10 cellular contexts compared by ENCODE assay signal in genomic region chr4:76993787-76994641, GRCh38. TPM values are rescaled to one million over a fixed set of nuclear protein-coding genes. Genes with fewer than 3 reads are reported as not detected.
DNase-seq lines count a peak whose midpoint lies in the region; ATAC-seq and TF ChIP-seq lines count a peak whose summit lies in the region.
"Had no signal": no experiment of that assay in that cellular context is flagged by ENCODE, and none has a peak within 500 bp of the region (broad histone marks: within the 10 kb centered on the region; RNA-seq: fewer than 3 reads in every experiment).

No MANE protein-coding gene starts in this region.

- peaks cover 0 to 2% (median 0%) of the 10 kb centered on the region in 5 donors for H3K9me3 Mint-ChIP-seq in CD8-positive, alpha-beta memory T cell
- H3K9me3 Mint-ChIP-seq in immature natural killer cell = no peaks in the 10 kb centered on the region
- H3K9me3 Mint-ChIP-seq: neural crest cell had no signal

- peak overlapping the region; percentile 50 for H3K4me3 ChIP-seq in CD8-positive, alpha-beta memory T cell (ENCODE audit: low read length)
- no peak overlapping the region for H3K4me3 ChIP-seq in testis

- peaks cover 44 to 65% (median 63%) of the 10 kb centered on the region in 3 donors for H3K4me1 Mint-ChIP-seq in CD8-positive, alpha-beta memory T cell
- peaks cover 35 to 55% of the 10 kb centered on the region in 2 donors for H3K4me1 Mint-ChIP-seq in immature natural killer cell

- CTCF ChIA-PET in CD8-positive, alpha-beta memory T cell (lab: Charles Lee) = interaction anchor here (0.9 to 1.9 kb wide), 5 partner anchors 10 to 98 kb away, joined by 3 to 6 read pairs (median 3); no protein-coding TSS in a partner anchor

- no peak for TF ChIP-seq CTCF in testis (IDR thresholded peaks at IDR 0.05)

- H3K9me3 ChIP-seq in CD8-positive, alpha-beta memory T cell (ENCODE audit: low read length) = no peaks in the 10 kb centered on the region
- no peaks in the 10 kb centered on the region for H3K9me3 ChIP-seq in testis

- peaks cover 8 to 28% (median 17%) of the 10 kb centered on the region in 3 donors for H3K36me3 Mint-ChIP-seq in CD8-positive, alpha-beta memory T cell
- peaks cover 13 to 35% (median 31%) of the 10 kb centered on the region in 3 donors for H3K36me3 Mint-ChIP-seq in immature natural killer cell

- 69 to 73% methylated on average over 10 of the region's 10 CpGs for WGBS in testis, 2 donors

- peaks cover 60% of the 10 kb centered on the region for H3K4me1 ChIP-seq in CD8-positive, alpha-beta memory T cell (ENCODE audit: insufficient read depth, low read length)
- H3K4me1 ChIP-seq in testis = no peaks in the 10 kb centered on the region

- ATAC-seq in GM21367 (IDR thresholded peaks at IDR 0.05; ENCODE audit: unreplicated experiment) (peak; percentile 85), HG03571 (IDR thresholded peaks at IDR 0.05; ENCODE audit: unreplicated experiment) (peak; percentile 78)

- H3K4me3 Mint-ChIP-seq in CD8-positive, alpha-beta memory T cell = peak overlapping the region; percentile 5 to 81 (median 67)
- peak overlapping the region in 2 of 5 donors; percentile 26 to 33 for H3K4me3 Mint-ChIP-seq in immature natural killer cell
- H3K4me3 Mint-ChIP-seq: neural crest cell had no signal

- no peak overlapping the region for H3K27ac ChIP-seq in CD8-positive, alpha-beta memory T cell (ENCODE audit: low read depth, low read length)
- H3K27ac ChIP-seq in testis = no peak overlapping the region

- POLR2A ChIA-PET in CD8-positive, alpha-beta memory T cell (lab: Charles Lee) = interaction anchor here (0.6 to 1.0 kb wide), 2 partner anchors 44 to 776 kb away, joined by 3 to 6 read pairs; partner anchors contain the start of gene SEPTIN11

- intact Hi-C loops in testis (cut with DNase I; ENCODE audit: low total_unique reads) = no loop called here

- TF ChIP-seq POLR2A in testis (IDR thresholded peaks at IDR 0.05) = no peak

- peak overlapping the region; percentile 32 to 90 (median 85) for H3K27ac Mint-ChIP-seq in CD8-positive, alpha-beta memory T cell
- peak overlapping the region in 2 of 6 donors; percentile 51 to 75 for H3K27ac Mint-ChIP-seq in immature natural killer cell

- H3K27me3 ChIP-seq in CD8-positive, alpha-beta memory T cell (ENCODE audit: insufficient read depth, low read length, poor library complexity, severe bottlenecking) = no peaks in the 10 kb centered on the region
- H3K27me3 ChIP-seq in testis = no peaks in the 10 kb centered on the region

- H3K27me3 Mint-ChIP-seq in CD8-positive, alpha-beta memory T cell = no peaks in the 10 kb centered on the region
- H3K27me3 Mint-ChIP-seq in immature natural killer cell (ENCODE audit: low read depth in 3 of 3) = peaks cover 2 to 6% (median 6%) of the 10 kb centered on the region in 3 donors

- peak in 4 of 5 donors; percentile 37 to 84 (median 72) for DNase-seq in CD8-positive, alpha-beta memory T cell
- DNase-seq in activated CD4-positive, alpha-beta T cell treated with anti-CD3 and anti-CD28 coated beads, Interleukin-2, amount 50 U/mL, for 1 hour = peak; percentile 40
- DNase-seq in immature natural killer cell (peak; percentile 14 to 27 (median 25)), testis (no peak), dermis blood vessel endothelial cell (no peak), MV-4-11 (lab: John Stamatoyannopoulos, UW) (no peak)
- DNase-seq: DND-41 had no signal

- no peaks in the 10 kb centered on the region for H3K36me3 ChIP-seq in CD8-positive, alpha-beta memory T cell (ENCODE audit: insufficient read depth, low read length)
- no peaks in the 10 kb centered on the region for H3K36me3 ChIP-seq in testis (ENCODE audit: low read depth, missing control alignments)

RNA-seq across cellular contexts. Expression of gene SEPTIN11, which starts 44.5 kb away (rescaled TPM):
- total RNA-seq in CD8-positive, alpha-beta memory T cell = 10 to 100 TPM; 54.3 to 56.8 TPM
- 34.8 TPM for polyA plus RNA-seq in CD8-positive, alpha-beta memory T cell
- 10 to 100 TPM; 40.4 to 59.6 (median 57.5) TPM for polyA plus RNA-seq in immature natural killer cell
- total RNA-seq in testis = 10 to 100 TPM; 21.2 to 22.8 TPM
- 15.5 TPM for polyA plus RNA-seq in testis (ENCODE audit: insufficient read depth, low read depth, low replicate concordance)
- total RNA-seq in dermis blood vessel endothelial cell = 160 and 179 TPM in 2 replicates

Comparison
In these comparisons a context has a peak if more than half of its experiments do, and no peak if none do; other contexts are left out.
1. DNase-seq: peak in CD8-positive, alpha-beta memory T cell (4 of 5), activated CD4-positive, alpha-beta T cell treated with anti-CD3 and anti-CD28 coated beads, Interleukin-2, amount 50 U/mL, for 1 hour (single experiment) and immature natural killer cell (3 of 3); none in testis (single experiment), dermis blood vessel endothelial cell (single experiment) and MV-4-11 (single experiment).